ENCODE assay signal across 8 cellular contexts in the genomic region with DNA sequence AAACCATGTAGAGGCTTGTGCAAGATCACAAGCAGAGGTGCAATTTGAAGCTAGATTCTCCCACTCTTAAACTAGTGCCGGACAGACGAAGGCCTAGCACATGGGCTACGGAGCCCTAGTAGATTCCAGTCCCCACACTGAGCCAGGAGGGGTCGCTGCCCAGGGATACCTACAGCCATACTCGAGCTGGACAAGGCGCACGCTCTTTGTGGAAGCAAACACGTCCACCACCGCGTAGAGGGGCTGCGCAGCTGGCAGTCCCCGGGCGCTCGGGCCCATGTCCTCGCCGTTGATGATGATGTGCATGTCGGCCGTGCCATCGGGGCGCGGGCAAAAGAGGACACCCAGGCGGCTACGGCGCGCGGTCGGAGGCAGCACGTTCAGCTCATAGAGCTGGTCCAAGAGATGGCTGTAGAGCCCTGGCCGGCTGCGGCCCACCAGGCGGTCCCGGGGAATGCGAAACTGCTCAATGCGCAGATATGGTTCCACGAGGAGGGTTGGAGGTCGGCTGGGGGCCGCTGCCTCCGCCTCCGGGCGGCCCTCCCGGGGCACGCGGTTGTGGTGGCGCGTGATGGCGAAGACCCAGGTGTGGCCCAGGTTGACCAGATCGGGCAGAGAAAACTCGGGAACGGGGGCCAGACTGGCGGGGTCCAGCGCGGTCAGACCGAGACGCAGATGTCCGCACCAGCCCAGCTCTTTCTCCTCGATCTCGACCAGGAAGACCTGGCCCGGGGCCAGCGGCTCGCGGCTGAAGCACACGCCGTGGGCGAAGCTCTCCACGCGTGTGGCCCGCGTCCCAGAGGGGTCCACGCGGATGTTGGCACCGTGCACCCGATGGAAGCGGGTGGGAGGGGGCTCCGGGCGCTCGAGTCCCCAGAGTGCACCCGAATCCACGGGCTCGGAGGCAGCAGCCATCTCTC. TPM values are rescaled to one million over a fixed set of nuclear protein-coding genes. Genes with fewer than 3 reads are reported as not detected.
A peak's percentile ranks its signal among the peaks of the same experiment; 100 is the strongest.
DNase-seq lines count a peak whose midpoint lies in the region; FAIRE-seq and TF ChIP-seq lines count a peak whose summit lies in the region.

No MANE protein-coding gene starts in this region.

- peak overlapping the region; percentile 61 to 78 for H3K9ac ChIP-seq in kidney (ENCODE audit: low read length in 2 of 2)

- H3K36me3 ChIP-seq in WERI-Rb-1 = peaks cover 37% of the 10 kb centered on the region
- H3K36me3 ChIP-seq in kidney (ENCODE audit: control insufficient read depth in 1 of 2, insufficient read depth in 2 of 2, low read length in 2 of 2) = peaks cover 14 to 16% of the 10 kb centered on the region in 2 donors

- no peak for FAIRE-seq in kidney (lab: Jason Lieb, UNC)

- H3K4me3 ChIP-seq in AG10803 (ENCODE audit: low read length) = peak overlapping the region; percentile 79
- H3K4me3 ChIP-seq in WERI-Rb-1 (ENCODE audit: low read depth, low read length) = peak overlapping the region; percentile 60
- H3K4me3 ChIP-seq in kidney (ENCODE audit: low read length in 2 of 2) = peak overlapping the region; percentile 59 to 72

- peaks cover 0 to 30% of the 10 kb centered on the region in 2 donors for H3K4me1 ChIP-seq in kidney (ENCODE audit: control insufficient read depth in 1 of 2, insufficient read depth in 1 of 2, low read depth in 1 of 2, low read length in 2 of 2)

- H3K27ac ChIP-seq in WERI-Rb-1 = peak overlapping the region; percentile 81
- peak overlapping the region; percentile 89 for H3K27ac ChIP-seq in cingulate gyrus (ENCODE audit: low read depth, low read length)
- H3K27ac ChIP-seq in kidney (ENCODE audit: low read depth in 2 of 2, low read length in 2 of 2) = peak overlapping the region; percentile 82 to 89

- TF ChIP-seq CTCF in AG10803 (conservative IDR thresholded peaks at IDR 0.05; ENCODE audit: low read length) (peak; percentile 78), WERI-Rb-1 (IDR thresholded peaks at IDR 0.05; ENCODE audit: low read depth, low read length) (peak; percentile 91), kidney (IDR thresholded peaks at IDR 0.05; ENCODE audit: borderline replicate concordance, extremely low read depth, insufficient read depth) (peak; percentile 42)

- intact Hi-C loops in kidney (cut with DNase I) = no loop called here

- no peaks in the 10 kb centered on the region for H3K9me3 ChIP-seq in WERI-Rb-1 (ENCODE audit: severe bottlenecking)
- H3K9me3 ChIP-seq in kidney (ENCODE audit: control insufficient read depth in 1 of 2, low read length in 2 of 2) = no peaks in the 10 kb centered on the region

- DNase-seq in AG10803 (ENCODE audit: low read depth) (peak; percentile 76), GM19238 (ENCODE audit: insufficient read length, low spot score) (peak; percentile 36), LHCN-M2 (ENCODE audit: low read depth) (peak; percentile 80), WERI-Rb-1 (peak; percentile 92), kidney (peak; percentile 95), smooth muscle cell of the brain vasculature (ENCODE audit: low read depth, low spot score) (peak; percentile 61), 8988T (no peak)

- H3K27me3 ChIP-seq in WERI-Rb-1 (ENCODE audit: insufficient read depth, low read depth, severe bottlenecking) = no peaks in the 10 kb centered on the region

RNA-seq across cellular contexts. Expression of a gene that starts 0.7 kb away (rescaled TPM):
- total RNA-seq in LHCN-M2 (2014; rRNA removed) = 5.4 and 9.0 TPM in 2 replicates
- 3.5 TPM for polyA plus RNA-seq in LHCN-M2 (2012)
- total RNA-seq in kidney = 27.5 TPM
- polyA plus RNA-seq in kidney (ENCODE audit: insufficient read depth, low read depth, low replicate concordance) = 37.3 TPM

RNA-seq across cellular contexts. Expression of a gene that starts 0.8 kb away (rescaled TPM):
- 118 and 180 TPM in 2 replicates for total RNA-seq in LHCN-M2 (2014; rRNA removed)
- polyA plus RNA-seq in LHCN-M2 (2012) = 196 TPM
- total RNA-seq in kidney = 180 TPM
- polyA plus RNA-seq in kidney (ENCODE audit: insufficient read depth, low read depth, low replicate concordance) = 408 TPM

RNA-seq across cellular contexts. Expression of a gene that starts 2.9 kb away (rescaled TPM):
- 0.69 and 4.1 TPM in 2 replicates for total RNA-seq in LHCN-M2 (2014; rRNA removed)
- polyA plus RNA-seq in LHCN-M2 (2012) = 0.41 TPM
- 6.7 TPM for total RNA-seq in kidney
- polyA plus RNA-seq in kidney (ENCODE audit: insufficient read depth, low read depth, low replicate concordance) = 6.7 TPM

RNA-seq across cellular contexts. Expression of a gene that starts 9.3 kb away (rescaled TPM):
- total RNA-seq in LHCN-M2 (2014; rRNA removed) (9.8 and 10.2 TPM in 2 replicates), kidney (13.1 TPM)
- polyA plus RNA-seq in LHCN-M2 (2012) = 5.1 TPM
- 6.7 TPM for polyA plus RNA-seq in kidney (ENCODE audit: insufficient read depth, low read depth, low replicate concordance)

RNA-seq across cellular contexts. Expression of a gene that starts 21.6 kb away (rescaled TPM):
- total RNA-seq in LHCN-M2 (2014; rRNA removed) = 7.2 and 10.3 TPM in 2 replicates
- 8.0 TPM for polyA plus RNA-seq in LHCN-M2 (2012)
- total RNA-seq in kidney = 345 TPM
- 790 TPM for polyA plus RNA-seq in kidney (ENCODE audit: insufficient read depth, low read depth, low replicate concordance)
